ENCODE assay signal across 12 cellular contexts in genomic region chr1:226360106-226360746, GRCh38. TPM values are rescaled to one million over a fixed set of nuclear protein-coding genes. Genes with fewer than 3 reads are reported as not detected.
A peak's percentile ranks its signal among the peaks of the same experiment; 100 is the strongest.
DNase-seq lines count a peak whose midpoint lies in the region; ATAC-seq and TF ChIP-seq lines count a peak whose summit lies in the region.
"Had no signal": no experiment of that assay in that cellular context is flagged by ENCODE, and none has a peak within 500 bp of the region (broad histone marks: within the 10 kb centered on the region; RNA-seq: fewer than 3 reads in every experiment).

No MANE protein-coding gene starts in this region.

- TF ChIP-seq POLR2A in lower leg skin (IDR thresholded peaks at IDR 0.05) = no peak

- intact Hi-C loops in cardiac septum (cut with DNase I) = no loop called here
- intact Hi-C loops in lower leg skin (cut with DNase I; ENCODE audit: low total_unique reads) = no loop called here

- no peak overlapping the region for H3K4me3 ChIP-seq in lower leg skin (ENCODE audit: low read depth, poor library complexity, severe bottlenecking)

- ATAC-seq in GM18519 (IDR thresholded peaks at IDR 0.05; ENCODE audit: low FRiP score, unreplicated experiment) (peak; percentile 56), GM21390 (IDR thresholded peaks at IDR 0.05; ENCODE audit: unreplicated experiment) (peak; percentile 64), HG03064 (IDR thresholded peaks at IDR 0.05; ENCODE audit: low read depth, unreplicated experiment) (peak; percentile 74), HG03025 (IDR thresholded peaks at IDR 0.05; ENCODE audit: low FRiP score, unreplicated experiment) (no peak)

- DNase-seq in OCI-M1 (lab: John Stamatoyannopoulos, UW) (peak; percentile 19), cardiac septum (ENCODE audit: low spot score) (no peak), lower leg skin (ENCODE audit: low spot score in 2 of 2) (no peak)
- DNase-seq in stimulated activated CD4-positive, alpha-beta T cell treated with anti-CD3 and anti-CD28 coated beads, Interleukin-4, amount 100 ng/mL, for 1 hour = no peak
- DNase-seq: CD4-positive, alpha-beta memory T cell; NCI-H1417 treated with DMSO at 0.1 percent for 48 hours; substantia nigra; T-helper 1 cell had no signal

- no peak for TF ChIP-seq CTCF in lower leg skin (IDR thresholded peaks at IDR 0.05)

- 88 to 89% methylated on average over 8 of the region's 8 CpGs for WGBS in lower leg skin, 2 donors

RNA-seq across cellular contexts. Expression of gene PARP1, which starts 47.7 kb away (rescaled TPM):
- 87.1 TPM for total RNA-seq in cardiac septum
- 10 to 100 TPM; 30.9 to 65.1 (median 48.2) TPM for total RNA-seq in lower leg skin

RNA-seq across cellular contexts. Expression of gene LIN9, which starts 51.3 kb away (rescaled TPM):
- total RNA-seq in cardiac septum (13.1 TPM), lower leg skin (1 to 10 TPM; 3.8 to 5.7 (median 4.9) TPM)
